1 cellular context compared by ENCODE assay signal in genomic region chr15:49830411-49830810, GRCh38.
TF ChIP-seq lines count a peak whose summit lies in the region.

No MANE protein-coding gene starts in this region.

TF ChIP-seq in IMR-90, 13 proteins besides CTCF, POLR2A, EP300 and RAD21 (continued from another document):
- TF ChIP-seq MAFK (IDR thresholded peaks at IDR 0.05; ENCODE audit: low read depth, low read length) (peak; percentile 29; the same call in 1 of the 2 replicates), CHD1 (IDR thresholded peaks at IDR 0.05; ENCODE audit: low read depth, low read length) (no peak), RFX5 (IDR thresholded peaks at IDR 0.05; ENCODE audit: low read depth, low read length) (no peak), FOS (IDR thresholded peaks at IDR 0.05; ENCODE audit: low read depth, low read length) (no peak), NFE2L2 (IDR thresholded peaks at IDR 0.05; ENCODE audit: low read depth, low read length) (no peak), USF2 (IDR thresholded peaks at IDR 0.05; ENCODE audit: low read depth, low read length) (no peak), CEBPB (IDR thresholded peaks at IDR 0.05; ENCODE audit: low read depth, low read length) (peak; percentile 46), MXI1 (IDR thresholded peaks at IDR 0.05; ENCODE audit: borderline replicate concordance, low read depth, low read length) (no peak)
